In genomic region chr9:134145262-134145661, GRCh38 we compare ENCODE assay signal across 28 cellular contexts. TPM values are rescaled to one million over a fixed set of nuclear protein-coding genes. Genes with fewer than 3 reads are reported as not detected.
"Had no signal": no experiment of that assay in that cellular context is flagged by ENCODE, and none has a peak within 500 bp of the region (broad histone marks: within the 10 kb centered on the region; RNA-seq: fewer than 3 reads in every experiment).

No MANE protein-coding gene starts in this region.

- DNase-seq: activated B cell treated with CpG ODN at 0.5 μM for 24 hours; activated CD4-positive, alpha-beta T cell treated with anti-CD3 and anti-CD28 coated beads for 48 hours; activated CD4-positive, alpha-beta T cell treated with anti-CD3 and anti-CD28 coated beads, Interleukin-2, amount 50 U/mL, for 1 hour; activated CD4-positive, alpha-beta T cell treated with anti-CD3 and anti-CD28 coated beads, Interleukin-2, amount 50 U/mL, for 48 hours; activated CD8-positive, alpha-beta memory T cell treated with anti-CD3 and anti-CD28 coated beads for 24 hours; activated CD8-positive, alpha-beta T cell treated with anti-CD3 and anti-CD28 coated beads for 36 hours; activated effector memory CD4-positive, alpha-beta T cell treated with Interleukin-2 at 50 U/mL for 16 hours; activated gamma-delta T cell treated with Interleukin-2 at 50 U/mL for 16 hours; activated naive CD4-positive, alpha-beta T cell treated with anti-CD3 and anti-CD28 coated beads, Interleukin-2, amount 50 U/mL, for 16 hours; activated naive CD4-positive, alpha-beta T cell treated with Interleukin-2 at 50 U/mL for 16 hours; activated T-cell treated with anti-CD3 and anti-CD28 coated beads, Interleukin-2, amount 50 U/mL, for 4 hours; amniotic stem cell; anterior cingulate cortex; brain microvascular endothelial cell; cortex of kidney; dermis blood vessel endothelial cell; effector CD4-positive, alpha-beta T cell; foreskin keratinocyte; gastrocnemius medialis; glutamatergic neuron; T-helper 1 cell; T-helper 17 cell; T1000; WERI-Rb-1 had no signal

- H3K9me3 ChIP-seq: esophagus muscularis mucosa, gastrocnemius medialis had no signal

- H3K4me1 ChIP-seq: esophagus muscularis mucosa, gastrocnemius medialis had no signal

- H3K27me3 ChIP-seq: brain microvascular endothelial cell, esophagus muscularis mucosa, foreskin keratinocyte, gastrocnemius medialis had no signal

- H3K27ac ChIP-seq: brain microvascular endothelial cell, esophagus muscularis mucosa, foreskin keratinocyte, gastrocnemius medialis, WERI-Rb-1 had no signal

- H3K4me3 ChIP-seq: esophagus muscularis mucosa, gastrocnemius medialis had no signal

RNA-seq across cellular contexts. Expression of gene RNU6ATAC, which starts 19.1 kb away (rescaled TPM):
- total RNA-seq: bronchial epithelial cell, cerebellum, dermis blood vessel endothelial cell, foreskin keratinocyte, gastrocnemius medialis had no signal
- polyA plus RNA-seq: adipose tissue, foreskin keratinocyte had no signal
